Comparison of ENCODE assay signal across 18 cellular contexts in genomic region chr10:7119325-7120015, GRCh38.
"Had no signal": no experiment of that assay in that cellular context is flagged by ENCODE, and none has a peak within 500 bp of the region (broad histone marks: within the 10 kb centered on the region; RNA-seq: fewer than 3 reads in every experiment).

No MANE protein-coding gene starts in this region.

- H3K36me3 Mint-ChIP-seq: activated naive CD4-positive, alpha-beta T cell treated with anti-CD3 and anti-CD28 coated beads, Interleukin-2, amount 10 ng/mL, durations not matched to agents 7 days and 5 days; type B pancreatic cell had no signal

- H3K4me3 Mint-ChIP-seq: activated B cell treated with CpG ODN at 0.5 μM for 24 hours; activated CD4-positive, alpha-beta T cell treated with anti-CD3 and anti-CD28 coated beads, Interleukin-2, amount 10 ng/mL, durations not matched to agents 24 days and 14 days; activated naive CD4-positive, alpha-beta T cell treated with anti-CD3 and anti-CD28 coated beads, Interleukin-2, amount 10 ng/mL, durations not matched to agents 7 days and 5 days; activated T-helper 17 cell treated with anti-CD3 and anti-CD28 coated beads, Interleukin-2, amount 50 U/mL, for 72 hours; neural crest cell; type B pancreatic cell had no signal

- H3K27ac Mint-ChIP-seq: activated B cell treated with CpG ODN at 0.5 μM for 24 hours; activated CD4-positive, alpha-beta T cell treated with anti-CD3 and anti-CD28 coated beads, Interleukin-2, amount 10 ng/mL, durations not matched to agents 24 days and 14 days; activated naive CD4-positive, alpha-beta T cell treated with anti-CD3 and anti-CD28 coated beads, Interleukin-2, amount 10 ng/mL, durations not matched to agents 7 days and 5 days; activated T-helper 17 cell treated with anti-CD3 and anti-CD28 coated beads, Interleukin-2, amount 50 U/mL, for 72 hours; type B pancreatic cell had no signal

- ATAC-seq: activated T-helper 17 cell treated with anti-CD3 and anti-CD28 coated beads, Interleukin-2, amount 50 U/mL, for 72 hours; gastrocnemius medialis; heart right ventricle; left lung; stimulated activated naive CD8-positive, alpha-beta T cell treated with anti-CD3 and anti-CD28 coated beads, Interleukin-15, Interleukin-2, amounts not matched to agents 100 U/mL and 50 U/mL, for 24 hours had no signal

- H3K27ac ChIP-seq: brain microvascular endothelial cell, gastrocnemius medialis, heart right ventricle, left lung, ovary, suprapubic skin had no signal

- H3K4me3 ChIP-seq: gastrocnemius medialis, heart right ventricle, left lung, ovary, suprapubic skin had no signal

- H3K36me3 ChIP-seq: brain microvascular endothelial cell, gastrocnemius medialis, heart right ventricle, left lung, ovary, suprapubic skin had no signal

- H3K9me3 ChIP-seq: gastrocnemius medialis, heart right ventricle, left lung, ovary, suprapubic skin had no signal

- H3K27me3 ChIP-seq: brain microvascular endothelial cell, gastrocnemius medialis, left lung, ovary had no signal

- DNase-seq: activated B cell treated with CpG ODN at 0.5 μM for 24 hours; activated CD4-positive, alpha-beta T cell treated with anti-CD3 and anti-CD28 coated beads, Interleukin-2, amount 10 ng/mL, durations not matched to agents 24 days and 14 days; activated naive CD4-positive, alpha-beta T cell treated with anti-CD3 and anti-CD28 coated beads, Interleukin-2, amount 10 ng/mL, durations not matched to agents 7 days and 5 days; activated T-cell treated with anti-CD3 and anti-CD28 coated beads for 4 hours; brain microvascular endothelial cell; gastrocnemius medialis; heart right ventricle; islet precursor cell; left lung; mesenchymal stem cell; ovary; stimulated activated CD4-positive, alpha-beta T cell treated with anti-CD3 and anti-CD28 coated beads, Interleukin-2, amount 100 ng/mL, for 48 hours; stimulated activated naive CD8-positive, alpha-beta T cell treated with anti-CD3 and anti-CD28 coated beads, Interleukin-15, Interleukin-2, amounts not matched to agents 100 U/mL and 50 U/mL, for 24 hours; T-helper 2 cell had no signal

- H3K4me1 ChIP-seq: gastrocnemius medialis, heart right ventricle, suprapubic skin had no signal

- H3K9me3 Mint-ChIP-seq: activated B cell treated with CpG ODN at 0.5 μM for 24 hours; activated CD4-positive, alpha-beta T cell treated with anti-CD3 and anti-CD28 coated beads, Interleukin-2, amount 10 ng/mL, durations not matched to agents 24 days and 14 days; activated naive CD4-positive, alpha-beta T cell treated with anti-CD3 and anti-CD28 coated beads, Interleukin-2, amount 10 ng/mL, durations not matched to agents 7 days and 5 days; activated T-helper 17 cell treated with anti-CD3 and anti-CD28 coated beads, Interleukin-2, amount 50 U/mL, for 72 hours had no signal
